23 cellular contexts compared by ENCODE assay signal in the genomic region with DNA sequence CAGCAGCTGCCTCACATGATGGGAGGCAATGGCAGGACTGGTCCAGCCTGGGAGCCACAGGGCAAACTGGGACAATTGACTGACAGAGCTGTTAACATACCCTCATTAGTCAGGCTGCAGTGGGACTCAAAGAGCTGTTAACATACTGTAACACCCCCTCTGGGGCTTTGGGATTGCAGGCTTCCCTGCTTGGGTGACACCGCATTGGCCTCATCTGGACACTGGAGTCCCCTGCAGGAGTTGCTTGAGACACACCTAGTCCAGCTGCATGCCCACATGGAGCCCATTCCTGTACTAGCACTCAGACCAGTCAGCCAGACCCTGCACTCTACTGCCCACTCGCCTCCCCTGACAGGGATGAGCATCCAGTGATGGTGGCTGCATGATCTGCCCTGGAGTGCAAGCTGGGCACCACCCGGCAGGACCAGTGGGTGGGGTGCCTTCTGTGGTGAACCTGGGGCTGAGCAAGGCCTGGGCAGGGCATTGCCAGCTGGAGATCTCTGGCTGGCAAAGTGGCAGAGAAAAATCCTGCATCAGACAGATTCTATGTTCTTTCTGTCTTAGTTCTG.
DNase-seq lines count a peak whose midpoint lies in the region; ATAC-seq and TF ChIP-seq lines count a peak whose summit lies in the region.
"Had no signal": no experiment of that assay in that cellular context is flagged by ENCODE, and none has a peak within 500 bp of the region (broad histone marks: within the 10 kb centered on the region; RNA-seq: fewer than 3 reads in every experiment).

No MANE protein-coding gene starts in this region.

- no peak overlapping the region for H2AFZ ChIP-seq in GM23338

- H3F3A ChIP-seq in GM23338 (replicated peaks; ENCODE audit: low read depth): no peaks in the 10 kb centered on the region

- H3K36me3 Mint-ChIP-seq in GM23338 (ENCODE audit: low read depth): no peaks in the 10 kb centered on the region

- H3K4me1 Mint-ChIP-seq in GM23338: no peaks in the 10 kb centered on the region

- H3K27me3 Mint-ChIP-seq in GM23338 (ENCODE audit: insufficient read depth, low read depth, poor library complexity): no peaks in the 10 kb centered on the region

- H3K4me3 ChIP-seq in GM23338: no peak overlapping the region
- H3K4me3 ChIP-seq: A549, SJSA1 had no signal

- H3K79me2 ChIP-seq in GM23338 (replicated peaks; ENCODE audit: insufficient read depth): no peaks in the 10 kb centered on the region

- H3K4me3 Mint-ChIP-seq in GM23338: no peak overlapping the region

- no peak overlapping the region for H3K4me2 ChIP-seq in GM23338
- H3K4me2 ChIP-seq: A549, KMS-11 had no signal

- H3K9me2 ChIP-seq in GM23338 (ENCODE audit: insufficient read depth): no peaks in the 10 kb centered on the region

- 0 out of 4 replicates have a peak, but pooled peaks of 1 of the 2 experiments have one; percentile 7 for TF ChIP-seq CTCF in GM23338 (conservative IDR thresholded peaks at IDR 0.05; ENCODE audit: low read depth in 2 of 2)

- ATAC-seq in GM23338 (0 out of 3 replicates have a peak, but pooled peaks have one; percentile 32), sciatic nerve (peak; percentile 36), HG03045 (IDR thresholded peaks at IDR 0.05; ENCODE audit: unreplicated experiment) (no peak)
- ATAC-seq: A549, Panc1 had no signal

- H3K36me3 ChIP-seq in GM23338 (ENCODE audit: insufficient read depth): no peaks in the 10 kb centered on the region
- H3K36me3 ChIP-seq: BE2C, SJSA1 had no signal

- peaks cover 2% of the 10 kb centered on the region; the same call in 1 of the 3 replicates for H3K9me3 Mint-ChIP-seq in GM23338

- no peaks in the 10 kb centered on the region for H4K20me1 ChIP-seq in GM23338 (replicated peaks; ENCODE audit: insufficient read depth)

- no peak overlapping the region for H3K27ac ChIP-seq in GM23338 (ENCODE audit: low read depth)
- no peak overlapping the region for H3K27ac ChIP-seq in caudate nucleus (ENCODE audit: low read depth, low read length)
- H3K27ac ChIP-seq: A549, KMS-11, SJSA1 had no signal

- DNase-seq in GM23338 (ENCODE audit: low spot score) (no peak), UCSD-AML1 (lab: John Stamatoyannopoulos, UW; ENCODE audit: unreplicated experiment) (peak; percentile 7), islet precursor cell (peak; percentile 70), sciatic nerve (ENCODE audit: low spot score) (no peak), occipital lobe (lab: John Stamatoyannopoulos, UW) (no peak), caudate nucleus (lab: John Stamatoyannopoulos, UW) (no peak)
- DNase-seq in activated CD4-positive, alpha-beta T cell treated with anti-CD3 and anti-CD28 coated beads, Interleukin-2, amount 50 U/mL, for 1 hour: no peak
- DNase-seq: BE2C; DMS79; HCEC 1CT; IMR-90; NCI-H1105; NCI-H146; NCI-H2029; NCI-H226; NCI-H510A treated with DMSO at 0.1 percent for 48 hours; NCI-H774; NK-92 treated with Interleukin-12 subunit alpha and Interleukin-12 subunit beta, amount 100 ng/mL, for 24 hours had no signal

- intact Hi-C loops in sciatic nerve (cut with DNase I): no loop called here

- H3K27me3 ChIP-seq in GM23338 (ENCODE audit: insufficient read depth): no peaks in the 10 kb centered on the region
- H3K27me3 ChIP-seq: BE2C, SJSA1 had no signal

- no peaks in the 10 kb centered on the region for H3K4me1 ChIP-seq in GM23338 (ENCODE audit: insufficient read depth)
- H3K4me1 ChIP-seq: A549, BE2C, SJSA1 had no signal

- no peak overlapping the region for H3K27ac Mint-ChIP-seq in GM23338

TF ChIP-seq in GM23338, 12 proteins besides CTCF, POLR2A, EP300 and RAD21 (continues in another document):
- TF ChIP-seq EZH2phosphoT487 (IDR thresholded peaks at IDR 0.05; ENCODE audit: unreplicated experiment) (no peak), JUNB (IDR thresholded peaks at IDR 0.05; ENCODE audit: unreplicated experiment) (no peak), EZH2 (IDR thresholded peaks at IDR 0.05; ENCODE audit: low read depth, unreplicated experiment) (no peak), NANOG (IDR thresholded peaks at IDR 0.05; ENCODE audit: borderline replicate concordance) (no peak)
- TF ChIP-seq, protein P1, sequence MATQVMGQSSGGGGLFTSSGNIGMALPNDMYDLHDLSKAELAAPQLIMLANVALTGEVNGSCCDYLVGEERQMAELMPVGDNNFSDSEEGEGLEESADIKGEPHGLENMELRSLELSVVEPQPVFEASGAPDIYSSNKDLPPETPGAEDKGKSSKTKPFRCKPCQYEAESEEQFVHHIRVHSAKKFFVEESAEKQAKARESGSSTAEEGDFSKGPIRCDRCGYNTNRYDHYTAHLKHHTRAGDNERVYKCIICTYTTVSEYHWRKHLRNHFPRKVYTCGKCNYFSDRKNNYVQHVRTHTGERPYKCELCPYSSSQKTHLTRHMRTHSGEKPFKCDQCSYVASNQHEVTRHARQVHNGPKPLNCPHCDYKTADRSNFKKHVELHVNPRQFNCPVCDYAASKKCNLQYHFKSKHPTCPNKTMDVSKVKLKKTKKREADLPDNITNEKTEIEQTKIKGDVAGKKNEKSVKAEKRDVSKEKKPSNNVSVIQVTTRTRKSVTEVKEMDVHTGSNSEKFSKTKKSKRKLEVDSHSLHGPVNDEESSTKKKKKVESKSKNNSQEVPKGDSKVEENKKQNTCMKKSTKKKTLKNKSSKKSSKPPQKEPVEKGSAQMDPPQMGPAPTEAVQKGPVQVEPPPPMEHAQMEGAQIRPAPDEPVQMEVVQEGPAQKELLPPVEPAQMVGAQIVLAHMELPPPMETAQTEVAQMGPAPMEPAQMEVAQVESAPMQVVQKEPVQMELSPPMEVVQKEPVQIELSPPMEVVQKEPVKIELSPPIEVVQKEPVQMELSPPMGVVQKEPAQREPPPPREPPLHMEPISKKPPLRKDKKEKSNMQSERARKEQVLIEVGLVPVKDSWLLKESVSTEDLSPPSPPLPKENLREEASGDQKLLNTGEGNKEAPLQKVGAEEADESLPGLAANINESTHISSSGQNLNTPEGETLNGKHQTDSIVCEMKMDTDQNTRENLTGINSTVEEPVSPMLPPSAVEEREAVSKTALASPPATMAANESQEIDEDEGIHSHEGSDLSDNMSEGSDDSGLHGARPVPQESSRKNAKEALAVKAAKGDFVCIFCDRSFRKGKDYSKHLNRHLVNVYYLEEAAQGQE (IDR thresholded peaks at IDR 0.05; ENCODE audit: unreplicated experiment): no peak
- TF ChIP-seq, protein P2, sequence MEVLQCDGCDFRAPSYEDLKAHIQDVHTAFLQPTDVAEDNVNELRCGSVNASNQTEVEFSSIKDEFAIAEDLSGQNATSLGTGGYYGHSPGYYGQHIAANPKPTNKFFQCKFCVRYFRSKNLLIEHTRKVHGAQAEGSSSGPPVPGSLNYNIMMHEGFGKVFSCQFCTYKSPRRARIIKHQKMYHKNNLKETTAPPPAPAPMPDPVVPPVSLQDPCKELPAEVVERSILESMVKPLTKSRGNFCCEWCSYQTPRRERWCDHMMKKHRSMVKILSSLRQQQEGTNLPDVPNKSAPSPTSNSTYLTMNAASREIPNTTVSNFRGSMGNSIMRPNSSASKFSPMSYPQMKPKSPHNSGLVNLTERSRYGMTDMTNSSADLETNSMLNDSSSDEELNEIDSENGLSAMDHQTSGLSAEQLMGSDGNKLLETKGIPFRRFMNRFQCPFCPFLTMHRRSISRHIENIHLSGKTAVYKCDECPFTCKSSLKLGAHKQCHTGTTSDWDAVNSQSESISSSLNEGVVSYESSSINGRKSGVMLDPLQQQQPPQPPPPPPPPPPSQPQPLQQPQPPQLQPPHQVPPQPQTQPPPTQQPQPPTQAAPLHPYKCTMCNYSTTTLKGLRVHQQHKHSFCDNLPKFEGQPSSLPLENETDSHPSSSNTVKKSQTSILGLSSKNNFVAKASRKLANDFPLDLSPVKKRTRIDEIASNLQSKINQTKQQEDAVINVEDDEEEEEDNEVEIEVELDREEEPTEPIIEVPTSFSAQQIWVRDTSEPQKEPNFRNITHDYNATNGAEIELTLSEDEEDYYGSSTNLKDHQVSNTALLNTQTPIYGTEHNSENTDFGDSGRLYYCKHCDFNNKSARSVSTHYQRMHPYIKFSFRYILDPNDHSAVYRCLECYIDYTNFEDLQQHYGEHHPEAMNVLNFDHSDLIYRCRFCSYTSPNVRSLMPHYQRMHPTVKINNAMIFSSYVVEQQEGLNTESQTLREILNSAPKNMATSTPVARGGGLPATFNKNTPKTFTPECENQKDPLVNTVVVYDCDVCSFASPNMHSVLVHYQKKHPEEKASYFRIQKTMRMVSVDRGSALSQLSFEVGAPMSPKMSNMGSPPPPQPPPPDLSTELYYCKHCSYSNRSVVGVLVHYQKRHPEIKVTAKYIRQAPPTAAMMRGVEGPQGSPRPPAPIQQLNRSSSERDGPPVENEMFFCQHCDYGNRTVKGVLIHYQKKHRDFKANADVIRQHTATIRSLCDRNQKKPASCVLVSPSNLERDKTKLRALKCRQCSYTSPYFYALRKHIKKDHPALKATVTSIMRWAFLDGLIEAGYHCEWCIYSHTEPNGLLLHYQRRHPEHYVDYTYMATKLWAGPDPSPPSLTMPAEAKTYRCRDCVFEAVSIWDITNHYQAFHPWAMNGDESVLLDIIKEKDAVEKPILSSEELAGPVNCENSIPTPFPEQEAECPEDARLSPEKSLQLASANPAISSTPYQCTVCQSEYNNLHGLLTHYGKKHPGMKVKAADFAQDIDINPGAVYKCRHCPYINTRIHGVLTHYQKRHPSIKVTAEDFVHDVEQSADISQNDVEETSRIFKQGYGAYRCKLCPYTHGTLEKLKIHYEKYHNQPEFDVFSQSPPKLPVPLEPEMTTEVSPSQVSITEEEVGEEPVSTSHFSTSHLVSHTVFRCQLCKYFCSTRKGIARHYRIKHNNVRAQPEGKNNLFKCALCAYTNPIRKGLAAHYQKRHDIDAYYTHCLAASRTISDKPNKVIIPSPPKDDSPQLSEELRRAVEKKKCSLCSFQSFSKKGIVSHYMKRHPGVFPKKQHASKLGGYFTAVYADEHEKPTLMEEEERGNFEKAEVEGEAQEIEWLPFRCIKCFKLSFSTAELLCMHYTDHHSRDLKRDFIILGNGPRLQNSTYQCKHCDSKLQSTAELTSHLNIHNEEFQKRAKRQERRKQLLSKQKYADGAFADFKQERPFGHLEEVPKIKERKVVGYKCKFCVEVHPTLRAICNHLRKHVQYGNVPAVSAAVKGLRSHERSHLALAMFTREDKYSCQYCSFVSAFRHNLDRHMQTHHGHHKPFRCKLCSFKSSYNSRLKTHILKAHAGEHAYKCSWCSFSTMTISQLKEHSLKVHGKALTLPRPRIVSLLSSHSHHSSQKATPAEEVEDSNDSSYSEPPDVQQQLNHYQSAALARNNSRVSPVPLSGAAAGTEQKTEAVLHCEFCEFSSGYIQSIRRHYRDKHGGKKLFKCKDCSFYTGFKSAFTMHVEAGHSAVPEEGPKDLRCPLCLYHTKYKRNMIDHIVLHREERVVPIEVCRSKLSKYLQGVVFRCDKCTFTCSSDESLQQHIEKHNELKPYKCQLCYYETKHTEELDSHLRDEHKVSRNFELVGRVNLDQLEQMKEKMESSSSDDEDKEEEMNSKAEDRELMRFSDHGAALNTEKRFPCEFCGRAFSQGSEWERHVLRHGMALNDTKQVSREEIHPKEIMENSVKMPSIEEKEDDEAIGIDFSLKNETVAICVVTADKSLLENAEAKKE (CRISPR knock-in tag; IDR thresholded peaks at IDR 0.05): no peak

Comparison
In these comparisons a context has a peak if more than half of its experiments do, and no peak if none do; other contexts are left out.
1. DNase-seq: peak in UCSD-AML1 (single experiment) and islet precursor cell (single experiment); none in GM23338 (single experiment), sciatic nerve (single experiment), activated CD4-positive, alpha-beta T cell treated with anti-CD3 and anti-CD28 coated beads, Interleukin-2, amount 50 U/mL, for 1 hour (single experiment), occipital lobe (single experiment) and caudate nucleus (0 of 61).